Comparison of ENCODE assay signal across 1 cellular context in genomic region chr6:111541720-111542065, GRCh38.
TF ChIP-seq lines count a peak whose summit lies in the region.

No MANE protein-coding gene starts in this region.

TF ChIP-seq in GM23338, 12 proteins besides CTCF, POLR2A, EP300 and RAD21 (continued from another document):
- TF ChIP-seq POLR2AphosphoS5 (IDR thresholded peaks at IDR 0.05; ENCODE audit: low read depth) = no peak
